8 cellular contexts compared by ENCODE assay signal in the genomic region with DNA sequence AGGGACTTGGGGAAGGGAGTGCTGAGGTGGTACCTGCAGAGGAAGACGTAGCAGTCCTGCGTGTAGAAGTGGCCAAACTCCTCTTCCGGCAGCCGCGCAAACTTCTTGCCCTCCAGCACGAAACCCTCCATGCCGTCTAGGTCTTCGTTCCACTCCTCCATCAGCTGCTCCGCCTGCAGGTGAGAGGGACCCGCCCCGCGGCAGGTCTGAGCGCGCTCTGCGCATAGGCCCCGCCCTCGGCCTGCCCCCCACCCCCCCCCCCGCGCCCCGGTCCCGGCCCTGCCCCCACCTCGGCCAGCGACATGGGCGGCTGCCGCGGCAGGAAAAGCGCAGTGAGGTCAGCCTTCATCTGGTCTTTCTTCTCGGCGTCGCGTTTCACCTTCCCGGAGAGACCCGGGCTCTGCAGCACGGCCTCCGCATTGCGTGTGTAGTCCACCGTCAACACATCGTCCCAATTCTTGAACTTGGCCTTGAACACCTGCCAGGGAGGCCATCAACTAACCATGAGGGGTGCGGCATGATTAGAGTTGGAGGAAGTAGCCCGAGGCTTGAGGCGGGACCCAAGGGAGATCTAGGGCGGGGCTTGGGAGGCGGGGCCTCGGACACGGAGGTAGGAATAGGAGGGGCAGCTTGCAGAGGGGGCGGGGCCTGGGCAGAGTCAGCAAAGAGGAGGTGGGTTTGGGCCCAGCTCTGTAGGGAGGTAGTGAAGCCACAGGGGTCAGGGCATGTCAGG.
DNase-seq lines count a peak whose midpoint lies in the region; ATAC-seq lines count a peak whose summit lies in the region.

No MANE protein-coding gene starts in this region.

- no peak overlapping the region for H3K9ac ChIP-seq in adipocyte (ENCODE audit: low read length)

- DNase-seq in DMS 273 (lab: John Stamatoyannopoulos, UW; ENCODE audit: unreplicated experiment) (peak; percentile 29), DMS 273 treated with DMSO at 0.1 percent for 48 hours (lab: John Stamatoyannopoulos, UW) (no peak), NCI-H2171 (lab: John Stamatoyannopoulos, UW) (peak; percentile 52), adipocyte (ENCODE audit: low read depth) (peak; percentile 45)
- peak; percentile 81 for DNase-seq in stimulated activated CD8-positive, alpha-beta memory T cell treated with anti-CD3 and anti-CD28 coated beads, Interleukin-4, amount 100 ng/mL, for 48 hours
- no peak for DNase-seq in NK-92 treated with Interleukin-12 subunit alpha and Interleukin-12 subunit beta, amount 100 ng/mL, for 24 hours (lab: John Stamatoyannopoulos, UW)

- H3K9me3 ChIP-seq in adipocyte (ENCODE audit: control insufficient read depth, low read length) = no peaks in the 10 kb centered on the region
- no peaks in the 10 kb centered on the region for H3K9me3 ChIP-seq in iPS-18c (ENCODE audit: control insufficient read depth, insufficient read depth, low read length)

- ATAC-seq in HG02970 (IDR thresholded peaks at IDR 0.05; ENCODE audit: low FRiP score, unreplicated experiment) = no peak

- no peak overlapping the region for H3K4me3 ChIP-seq in adipocyte (ENCODE audit: low read length)
- peak overlapping the region; percentile 53 for H3K4me3 ChIP-seq in iPS-18c (ENCODE audit: insufficient read depth, low read depth, low read length)

- peaks cover 70% of the 10 kb centered on the region for H3K36me3 ChIP-seq in adipocyte (ENCODE audit: control insufficient read depth, insufficient read depth, low read length, severe bottlenecking)

- H3K4me1 ChIP-seq in adipocyte (ENCODE audit: control insufficient read depth, insufficient read depth, low read length) = peaks cover 5% of the 10 kb centered on the region

- H3K27me3 ChIP-seq in adipocyte (replicated peaks; ENCODE audit: control insufficient read depth, insufficient read depth, low read length) = no peaks in the 10 kb centered on the region

Comparison
In these comparisons a context has a peak if more than half of its experiments do, and no peak if none do; other contexts are left out.
1. DNase-seq: peak in DMS 273 (single experiment), NCI-H2171 (single experiment), adipocyte (single experiment) and stimulated activated CD8-positive, alpha-beta memory T cell treated with anti-CD3 and anti-CD28 coated beads, Interleukin-4, amount 100 ng/mL, for 48 hours (single experiment); none in DMS 273 treated with DMSO at 0.1 percent for 48 hours (single experiment) and NK-92 treated with Interleukin-12 subunit alpha and Interleukin-12 subunit beta, amount 100 ng/mL, for 24 hours (single experiment).